Comparison of ENCODE assay signal across 19 cellular contexts in genomic region chr5:131142970-131143617, GRCh38. TPM values are rescaled to one million over a fixed set of nuclear protein-coding genes. Genes with fewer than 3 reads are reported as not detected.
DNase-seq lines count a peak whose midpoint lies in the region; ATAC-seq and TF ChIP-seq lines count a peak whose summit lies in the region.
"Had no signal": no experiment of that assay in that cellular context is flagged by ENCODE, and none has a peak within 500 bp of the region (broad histone marks: within the 10 kb centered on the region; RNA-seq: fewer than 3 reads in every experiment).

No MANE protein-coding gene starts in this region.

- H3K27ac ChIP-seq in colonic mucosa = no peak overlapping the region

- intact Hi-C loops in colonic mucosa (cut with DNase I) = no loop called here

- H3K9me3 ChIP-seq in colonic mucosa = no peaks in the 10 kb centered on the region
- H3K9me3 ChIP-seq: HAP-1, SK-N-SH had no signal

- no peak for TF ChIP-seq CTCF in colonic mucosa (IDR thresholded peaks at IDR 0.05)

- ATAC-seq in GM18520 (IDR thresholded peaks at IDR 0.05; ENCODE audit: unreplicated experiment) (peak; percentile 67), HG02870 (IDR thresholded peaks at IDR 0.05; ENCODE audit: unreplicated experiment) (peak; percentile 73), HG02938 (IDR thresholded peaks at IDR 0.05; ENCODE audit: unreplicated experiment) (no peak), GM19467 (IDR thresholded peaks at IDR 0.05; ENCODE audit: unreplicated experiment) (no peak)
- ATAC-seq: GM23338 had no signal

- H3K9ac ChIP-seq in colonic mucosa (ENCODE audit: low read depth in 2 of 2, low read length in 2 of 2) = no peak overlapping the region
- H3K9ac ChIP-seq: SK-N-SH had no signal

- H3K4me1 ChIP-seq in colonic mucosa = no peaks in the 10 kb centered on the region
- H3K4me1 ChIP-seq: HAP-1 had no signal

- peak; percentile 7 for DNase-seq in CD1c-positive myeloid dendritic cell (ENCODE audit: extremely low spot score)
- peak; percentile 69 for DNase-seq in MV-4-11 (lab: John Stamatoyannopoulos, UW)
- no peak for DNase-seq in NCI-H526 (lab: John Stamatoyannopoulos, UW)
- no peak for DNase-seq in colonic mucosa
- DNase-seq: CD4-positive, CD25-positive, alpha-beta regulatory T cell; COR-L47; DMS79; Kasumi-1; NCI-H1105; NCI-H2029 treated with DMSO at 0.1 percent for 48 hours; NCI-H524 treated with DMSO at 0.1 percent for 48 hours; SIG-M5; SK-N-SH had no signal

- no peaks in the 10 kb centered on the region for H3K36me3 ChIP-seq in colonic mucosa
- H3K36me3 ChIP-seq: HAP-1 had no signal

- no peaks in the 10 kb centered on the region for H3K27me3 ChIP-seq in colonic mucosa

- no peak overlapping the region for H3K4me3 ChIP-seq in colonic mucosa
- H3K4me3 ChIP-seq: GM23338, HAP-1 had no signal

RNA-seq across cellular contexts. Expression of gene HINT1, which starts 22.0 kb away (rescaled TPM):
- 100 to 1,000 TPM; 269 to 288 TPM for total RNA-seq in colonic mucosa

RNA-seq across cellular contexts. Expression of gene LYRM7, which starts 27.6 kb away (rescaled TPM):
- total RNA-seq in colonic mucosa = 10 to 100 TPM; 12.1 TPM

Comparison
In these comparisons a context has a peak if more than half of its experiments do, and no peak if none do; other contexts are left out.
1. DNase-seq: peak in CD1c-positive myeloid dendritic cell (single experiment) and MV-4-11 (single experiment); none in NCI-H526 (0 of 2) and colonic mucosa (single experiment).
2. ATAC-seq: peak in GM18520 (single experiment) and HG02870 (single experiment); none in HG02938 (single experiment) and GM19467 (single experiment).